ENCODE assay signal across 36 cellular contexts in the genomic region with DNA sequence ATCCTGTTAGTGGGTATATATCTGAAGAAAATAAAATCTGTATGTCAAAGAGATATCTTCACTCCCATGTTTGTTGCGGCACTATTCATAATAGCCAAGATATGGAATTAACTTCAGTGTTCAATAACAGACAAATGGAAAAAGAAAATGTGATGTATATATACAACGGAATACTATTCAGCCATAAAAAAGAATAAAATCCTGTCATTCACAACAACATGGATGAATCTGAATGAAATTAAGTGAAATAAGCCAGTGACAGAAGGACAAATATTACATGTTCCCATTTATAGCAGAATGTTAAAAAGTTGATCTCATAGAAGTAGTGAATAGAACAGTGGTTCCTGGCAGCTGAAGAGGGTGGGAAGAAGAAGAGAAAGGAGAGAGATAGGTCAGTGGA.
"Had no signal": no experiment of that assay in that cellular context is flagged by ENCODE, and none has a peak within 500 bp of the region (broad histone marks: within the 10 kb centered on the region; RNA-seq: fewer than 3 reads in every experiment).

No MANE protein-coding gene starts in this region.

- DNase-seq: Karpas-422, Kasumi-1, MG63, MM.1S, MV-4-11, NCI-H1048, NCI-H1092, NCI-H1092 treated with DMSO at 0.1 percent for 48 hours, NCI-H1105, NCI-H1105 treated with DMSO at 0.1 percent for 48 hours, NCI-H1417, NCI-H1417 treated with DMSO at 0.1 percent for 48 hours, NCI-H1436, NCI-H1436 treated with DMSO at 0.1 percent for 48 hours, NCI-H146, NCI-H1694, NCI-H1694 treated with DMSO at 0.1 percent for 48 hours, NCI-H187, NCI-H187 treated with DMSO at 0.1 percent for 48 hours, NCI-H1930, NCI-H2029, NCI-H2029 treated with DMSO at 0.1 percent for 48 hours, NCI-H2081, NCI-H2081 treated with DMSO at 0.1 percent for 48 hours, NCI-H2107, NCI-H2171, NCI-H2171 treated with DMSO at 0.1 percent for 48 hours, NCI-H2227 treated with DMSO at 0.1 percent for 48 hours, NCI-H226, NCI-H345, NCI-H446, NCI-H446 treated with DMSO at 0.1 percent for 48 hours, NCI-H510A, NCI-H510A treated with DMSO at 0.1 percent for 48 hours, NCI-H524, NCI-H524 treated with DMSO at 0.1 percent for 48 hours had no signal

- H3K27me3 ChIP-seq: MG63 had no signal

- H3K36me3 ChIP-seq: MG63 had no signal

- H3K4me3 ChIP-seq: MG63 had no signal
